In genomic region chr11:20274031-20274430, GRCh38 we compare ENCODE assay signal across 32 cellular contexts.
DNase-seq lines count a peak whose midpoint lies in the region; ATAC-seq, FAIRE-seq and TF ChIP-seq lines count a peak whose summit lies in the region.
"Had no signal": no experiment of that assay in that cellular context is flagged by ENCODE, and none has a peak within 500 bp of the region (broad histone marks: within the 10 kb centered on the region; RNA-seq: fewer than 3 reads in every experiment).

No MANE protein-coding gene starts in this region.

- no peaks in the 10 kb centered on the region for H3K9me3 Mint-ChIP-seq in nephron progenitor cell
- H3K9me3 Mint-ChIP-seq: activated naive CD4-positive, alpha-beta T cell treated with anti-CD3 and anti-CD28 coated beads for 36 hours; activated T-cell treated with anti-CD3 and anti-CD28 coated beads, Interleukin-2, amount 50 U/mL, for 24 hours had no signal

- peaks cover 32% of the 10 kb centered on the region for H3K27me3 Mint-ChIP-seq in nephron progenitor cell (ENCODE audit: low read depth, poor library complexity)

- H3K27ac ChIP-seq in pancreas, result no peak overlapping the region
- H3K27ac ChIP-seq: right atrium auricular region, spleen, thyroid gland had no signal

- peak overlapping the region; percentile 5 for H3K27ac Mint-ChIP-seq in nephron progenitor cell
- H3K27ac Mint-ChIP-seq: activated naive CD4-positive, alpha-beta T cell treated with anti-CD3 and anti-CD28 coated beads for 36 hours; activated T-cell treated with anti-CD3 and anti-CD28 coated beads, Interleukin-2, amount 50 U/mL, for 24 hours had no signal

- peak; percentile 13 for DNase-seq in GM20000 (ENCODE audit: low spot score)
- peak; percentile 22 for DNase-seq in NCI-H128 (lab: John Stamatoyannopoulos, UW; ENCODE audit: unreplicated experiment)
- DNase-seq in NCI-H345 treated with DMSO at 0.1 percent for 48 hours (lab: John Stamatoyannopoulos, UW; ENCODE audit: unreplicated experiment), result peak; percentile 94
- no peak for DNase-seq in nephron progenitor cell
- no peak for DNase-seq in activated naive CD4-positive, alpha-beta T cell treated with anti-CD3 and anti-CD28 coated beads, Interleukin-2, amount 50 U/mL, for 16 hours
- no peak for DNase-seq in pancreas
- DNase-seq in lower leg skin (ENCODE audit: low spot score in 2 of 2), result no peak
- DNase-seq: activated CD4-positive, alpha-beta T cell treated with anti-CD3 and anti-CD28 coated beads for 1 hour; activated CD8-positive, alpha-beta memory T cell treated with anti-CD3 and anti-CD28 coated beads for 24 hours; activated naive CD4-positive, alpha-beta T cell treated with anti-CD3 and anti-CD28 coated beads for 36 hours; activated T-cell treated with anti-CD3 and anti-CD28 coated beads, Interleukin-2, amount 50 U/mL, for 24 hours; amygdala; cortex of kidney; DMS 273 treated with DMSO at 0.1 percent for 48 hours; GF-D8; glutamatergic neuron; mesenchymal stem cell; NCI-H2081 treated with DMSO at 0.1 percent for 48 hours; NCI-H82; OCI-M1; Right ventricle myocardium superior; spleen; stimulated activated CD4-positive, alpha-beta T cell treated with anti-CD3 and anti-CD28 coated beads, Interleukin-4, amount 100 ng/mL, for 24 hours; stimulated activated naive CD8-positive, alpha-beta T cell treated with anti-CD3 and anti-CD28 coated beads, Interleukin-15, Interleukin-2, amounts not matched to agents 100 U/mL and 50 U/mL, for 24 hours had no signal

- no peak for TF ChIP-seq CTCF in GM20000 (IDR thresholded peaks at IDR 0.05; ENCODE audit: extremely low read depth, missing control alignments)
- no peak for TF ChIP-seq CTCF in nephron progenitor cell (IDR thresholded peaks at IDR 0.05)
- TF ChIP-seq CTCF in pancreas (IDR thresholded peaks at IDR 0.05), result no peak
- TF ChIP-seq CTCF in lower leg skin (IDR thresholded peaks at IDR 0.05), result no peak

- no peaks in the 10 kb centered on the region for H3K36me3 Mint-ChIP-seq in nephron progenitor cell (ENCODE audit: low read depth)

- intact Hi-C loops in pancreas (cut with DNase I) (no loop called here), lower leg skin (cut with DNase I; ENCODE audit: low total_unique reads) (loop anchor here (2.0 kb wide), 1 partner anchor 45 kb away; no protein-coding TSS in a partner anchor)

- ATAC-seq in HG03025 (IDR thresholded peaks at IDR 0.05; ENCODE audit: low FRiP score, unreplicated experiment) (no peak), pancreas (no peak)
- ATAC-seq: K562; stimulated activated naive CD8-positive, alpha-beta T cell treated with anti-CD3 and anti-CD28 coated beads, Interleukin-15, Interleukin-2, amounts not matched to agents 100 U/mL and 50 U/mL, for 24 hours had no signal

- H3K4me3 ChIP-seq in pancreas (no peak overlapping the region), lower leg skin (ENCODE audit: low read depth, poor library complexity, severe bottlenecking) (no peak overlapping the region)
- H3K4me3 ChIP-seq: K562, right atrium auricular region, spleen, thyroid gland had no signal

- no peaks in the 10 kb centered on the region for H3K4me1 ChIP-seq in pancreas
- H3K4me1 ChIP-seq: right atrium auricular region, spleen, thyroid gland had no signal

- H3K4me3 Mint-ChIP-seq in nephron progenitor cell, result no peak overlapping the region
- H3K4me3 Mint-ChIP-seq: activated naive CD4-positive, alpha-beta T cell treated with anti-CD3 and anti-CD28 coated beads for 36 hours; activated T-cell treated with anti-CD3 and anti-CD28 coated beads, Interleukin-2, amount 50 U/mL, for 24 hours had no signal

- peaks cover 46% of the 10 kb centered on the region for H3K4me1 Mint-ChIP-seq in nephron progenitor cell

- no peak for TF ChIP-seq POLR2A in lower leg skin (IDR thresholded peaks at IDR 0.05)

- 48 to 54% methylated on average over 5 of the region's 5 CpGs for WGBS in pancreas, 2 donors
- 55 to 69% methylated on average over 5 of the region's 5 CpGs for WGBS in lower leg skin, 2 donors

- H3K9me3 ChIP-seq in pancreas, result no peaks in the 10 kb centered on the region
- H3K9me3 ChIP-seq: right atrium auricular region, spleen, thyroid gland had no signal

- no peaks in the 10 kb centered on the region for H3K36me3 ChIP-seq in pancreas
- H3K36me3 ChIP-seq: right atrium auricular region, spleen, thyroid gland had no signal

- no peak for FAIRE-seq in pancreas (lab: Jason Lieb, UNC)
- FAIRE-seq: bronchial epithelial cell, endothelial cell of umbilical vein, GM12891, H1, K562 had no signal

- H3K27me3 ChIP-seq in pancreas, result no peaks in the 10 kb centered on the region
- H3K27me3 ChIP-seq: right atrium auricular region, thyroid gland had no signal

Comparison
In these comparisons a context has a peak if more than half of its experiments do, and no peak if none do; other contexts are left out.
1. DNase-seq: peak in GM20000 (single experiment), NCI-H128 (single experiment) and NCI-H345 treated with DMSO at 0.1 percent for 48 hours (single experiment); none in nephron progenitor cell (single experiment), activated naive CD4-positive, alpha-beta T cell treated with anti-CD3 and anti-CD28 coated beads, Interleukin-2, amount 50 U/mL, for 16 hours (single experiment), pancreas (0 of 6) and lower leg skin (0 of 2).